Comparison of ENCODE assay signal across 13 cellular contexts in genomic region chr9:88531920-88532319, GRCh38. TPM values are rescaled to one million over a fixed set of nuclear protein-coding genes. Genes with fewer than 3 reads are reported as not detected.
A peak's percentile ranks its signal among the peaks of the same experiment; 100 is the strongest.
DNase-seq lines count a peak whose midpoint lies in the region; TF ChIP-seq lines count a peak whose summit lies in the region.
"Had no signal": no experiment of that assay in that cellular context is flagged by ENCODE, and none has a peak within 500 bp of the region (broad histone marks: within the 10 kb centered on the region; RNA-seq: fewer than 3 reads in every experiment).

No MANE protein-coding gene starts in this region.

- H3K4me3 Mint-ChIP-seq in nephron progenitor cell = peak overlapping the region; percentile 78

- H3K9me3 Mint-ChIP-seq in nephron progenitor cell = peaks cover 8% of the 10 kb centered on the region

- H3K27ac Mint-ChIP-seq in nephron progenitor cell = no peak overlapping the region

- H3K27me3 ChIP-seq in AG04450 (ENCODE audit: control insufficient read depth, insufficient read depth, low read length) = no peaks in the 10 kb centered on the region
- no peaks in the 10 kb centered on the region for H3K27me3 ChIP-seq in fibroblast of lung (ENCODE audit: control insufficient read depth, insufficient read depth, low read length)
- H3K27me3 ChIP-seq in ascending aorta = no peaks in the 10 kb centered on the region

- CTCF ChIA-PET in AG04450 (lab: Charles Lee) = no interaction called here

- intact Hi-C loops in ascending aorta (cut with DNase I) = no loop called here

- H3K27ac ChIP-seq in AG04450 (ENCODE audit: low read depth, low read length) (peak overlapping the region; percentile 21), fibroblast of lung (ENCODE audit: insufficient read depth, low read length) (no peak overlapping the region), ascending aorta (peak overlapping the region in 1 of 2 donors; percentile 23), coronary artery (peak overlapping the region in 1 of 2 donors; percentile 19)
- H3K27ac ChIP-seq: BLaER1, upper lobe of left lung, VCaP had no signal

- peaks cover 60% of the 10 kb centered on the region for H3K27me3 Mint-ChIP-seq in nephron progenitor cell (ENCODE audit: low read depth, poor library complexity)

- peaks cover 54% of the 10 kb centered on the region for H3K4me1 Mint-ChIP-seq in nephron progenitor cell

- H3K9ac ChIP-seq in fibroblast of lung (ENCODE audit: insufficient read depth, low read length) = no peak overlapping the region
- H3K9ac ChIP-seq: BLaER1 had no signal

- peaks cover 2% of the 10 kb centered on the region; the same call in 1 of the 2 replicates for H3K9me3 ChIP-seq in AG04450 (ENCODE audit: control insufficient read depth, insufficient read depth, low read length)
- no peaks in the 10 kb centered on the region for H3K9me3 ChIP-seq in fibroblast of lung (ENCODE audit: control insufficient read depth, insufficient read depth, low read depth, low read length)
- no peaks in the 10 kb centered on the region for H3K9me3 ChIP-seq in ascending aorta
- H3K9me3 ChIP-seq: BLaER1, upper lobe of left lung had no signal

- H3K4me1 ChIP-seq in fibroblast of lung (ENCODE audit: control insufficient read depth, extremely low read depth, insufficient read depth, low read length) (peaks cover 18% of the 10 kb centered on the region), ascending aorta (peaks cover 6 to 9% of the 10 kb centered on the region in 2 donors)

- H3K4me3 ChIP-seq in AG04450 (ENCODE audit: low read depth, low read length) (peak overlapping the region; percentile 10; the same call in 1 of the 2 replicates), fibroblast of lung (replicated peaks in 1 of 4; ENCODE audit: control extremely low read depth in 1 of 4, insufficient read depth in 1 of 4, low read depth in 3 of 4, low read length in 4 of 4) (peak overlapping the region in 1 of 4 experiments; percentile 40), ascending aorta (no peak overlapping the region), coronary artery (no peak overlapping the region)
- H3K4me3 ChIP-seq: BLaER1, upper lobe of left lung had no signal

- DNase-seq in AG04450 (ENCODE audit: low read depth, low spot score) (no peak), LHCN-M2 (ENCODE audit: low read depth) (peak; percentile 36), fibroblast of lung (ENCODE audit: low read depth in 2 of 2) (no peak), nephron progenitor cell (peak; percentile 40), ascending aorta (ENCODE audit: low spot score in 2 of 2) (no peak), GM19240 (ENCODE audit: insufficient read length, low spot score) (no peak), coronary artery (ENCODE audit: low spot score) (no peak), globus pallidus (ENCODE audit: low spot score) (no peak)
- DNase-seq: activated CD8-positive, alpha-beta memory T cell treated with anti-CD3 and anti-CD28 coated beads, Interleukin-2, amount 50 U/mL, for 4 hours had no signal

- no peaks in the 10 kb centered on the region for H3K36me3 Mint-ChIP-seq in nephron progenitor cell (ENCODE audit: low read depth)

- peak overlapping the region; percentile 3 for H3K4me2 ChIP-seq in fibroblast of lung (ENCODE audit: extremely low read depth, insufficient read depth, low read length)
- H3K4me2 ChIP-seq: BLaER1 had no signal

- H3K79me2 ChIP-seq in fibroblast of lung (ENCODE audit: control insufficient read depth, insufficient read depth, low read length) = peaks cover 16% of the 10 kb centered on the region

- H3K36me3 ChIP-seq in fibroblast of lung (ENCODE audit: control insufficient read depth, insufficient read depth, low read length) = no peaks in the 10 kb centered on the region
- H3K36me3 ChIP-seq in ascending aorta = no peaks in the 10 kb centered on the region
- H3K36me3 ChIP-seq: BLaER1, upper lobe of left lung had no signal

- H4K20me1 ChIP-seq in fibroblast of lung (ENCODE audit: control insufficient read depth, extremely low read depth, insufficient read depth, low read length) = no peaks in the 10 kb centered on the region

- no peak overlapping the region for H2AFZ ChIP-seq in fibroblast of lung (ENCODE audit: low read length)

- TF ChIP-seq CTCF in AG04450 (IDR thresholded peaks at IDR 0.05; ENCODE audit: low read depth, low read length) (no peak), fibroblast of lung (conservative IDR thresholded peaks at IDR 0.05 in 1 of 2, IDR thresholded peaks at IDR 0.05 in 1 of 2; ENCODE audit: low read depth in 1 of 2, low read length in 2 of 2) (no peak), nephron progenitor cell (IDR thresholded peaks at IDR 0.05) (no peak), ascending aorta (IDR thresholded peaks at IDR 0.05) (no peak), coronary artery (IDR thresholded peaks at IDR 0.05) (no peak)

- POLR2A ChIA-PET in AG04450 (lab: Yijun Ruan, JAX) = interaction anchor here (1.1 kb wide), 1 partner anchor 45 kb away, joined by 3 read pairs; no protein-coding TSS in a partner anchor

RNA-seq across cellular contexts. Expression of gene NXNL2, which starts 3.1 kb away (rescaled TPM):
- polyA plus RNA-seq in AG04450 (2011; rRNA removed) (0.31 and 0.92 TPM in 2 replicates), fibroblast of lung (0.44 and 0.50 TPM in 2 replicates)
- 0.35 TPM in 1 of 2 replicates, not detected in the other for polyA minus RNA-seq in AG04450 (2011; rRNA and poly(A)+ RNA removed)
- total RNA-seq in LHCN-M2 (2014; rRNA removed) (1.7 and 2.5 TPM in 2 replicates), fibroblast of lung (0.77 and 1.3 TPM in 2 replicates), ascending aorta (not detected)
- polyA plus RNA-seq in LHCN-M2 (2012) = 6.0 TPM
- polyA plus RNA-seq in fibroblast of lung (2012) = 0.45 and 0.92 TPM in 2 replicates
- 0.41 TPM in 1 of 2 replicates, not detected in the other for polyA minus RNA-seq in fibroblast of lung (ENCODE audit: low replicate concordance)
- total RNA-seq: Right ventricle myocardium superior had no signal

Comparison
In these comparisons a context has a peak if more than half of its experiments do, and no peak if none do; other contexts are left out.
1. DNase-seq: peak in LHCN-M2 (single experiment) and nephron progenitor cell (single experiment); none in AG04450 (single experiment), fibroblast of lung (0 of 2), ascending aorta (0 of 2), GM19240 (single experiment), coronary artery (single experiment) and globus pallidus (single experiment).